1 cellular context compared by ENCODE assay signal in genomic region chr6:170094686-170095272, GRCh38.
TF ChIP-seq lines count a peak whose summit lies in the region.

No MANE protein-coding gene starts in this region.

TF ChIP-seq in HepG2, 621 proteins besides CTCF, POLR2A, EP300 and RAD21 (continued from another document):
- TF ChIP-seq ZNF275 (CRISPR knock-in tag; IDR thresholded peaks at IDR 0.05; ENCODE audit: borderline replicate concordance) (no peak), ZBTB3 (CRISPR knock-in tag; IDR thresholded peaks at IDR 0.05; ENCODE audit: borderline replicate concordance, low read depth) (no peak), ZNF549 (CRISPR knock-in tag; IDR thresholded peaks at IDR 0.05) (no peak), ZNF792 (CRISPR knock-in tag; IDR thresholded peaks at IDR 0.05) (no peak), ISX (CRISPR knock-in tag; conservative IDR thresholded peaks at IDR 0.05) (no peak), ZMYM2 (CRISPR knock-in tag; IDR thresholded peaks at IDR 0.05) (no peak), ZNF777 (CRISPR knock-in tag; IDR thresholded peaks at IDR 0.05) (no peak), SRSF9 (IDR thresholded peaks at IDR 0.05; ENCODE audit: borderline replicate concordance, insufficient read depth, low read depth, low read length, poor library complexity, severe bottlenecking) (no peak)
- TF ChIP-seq, protein P1, sequence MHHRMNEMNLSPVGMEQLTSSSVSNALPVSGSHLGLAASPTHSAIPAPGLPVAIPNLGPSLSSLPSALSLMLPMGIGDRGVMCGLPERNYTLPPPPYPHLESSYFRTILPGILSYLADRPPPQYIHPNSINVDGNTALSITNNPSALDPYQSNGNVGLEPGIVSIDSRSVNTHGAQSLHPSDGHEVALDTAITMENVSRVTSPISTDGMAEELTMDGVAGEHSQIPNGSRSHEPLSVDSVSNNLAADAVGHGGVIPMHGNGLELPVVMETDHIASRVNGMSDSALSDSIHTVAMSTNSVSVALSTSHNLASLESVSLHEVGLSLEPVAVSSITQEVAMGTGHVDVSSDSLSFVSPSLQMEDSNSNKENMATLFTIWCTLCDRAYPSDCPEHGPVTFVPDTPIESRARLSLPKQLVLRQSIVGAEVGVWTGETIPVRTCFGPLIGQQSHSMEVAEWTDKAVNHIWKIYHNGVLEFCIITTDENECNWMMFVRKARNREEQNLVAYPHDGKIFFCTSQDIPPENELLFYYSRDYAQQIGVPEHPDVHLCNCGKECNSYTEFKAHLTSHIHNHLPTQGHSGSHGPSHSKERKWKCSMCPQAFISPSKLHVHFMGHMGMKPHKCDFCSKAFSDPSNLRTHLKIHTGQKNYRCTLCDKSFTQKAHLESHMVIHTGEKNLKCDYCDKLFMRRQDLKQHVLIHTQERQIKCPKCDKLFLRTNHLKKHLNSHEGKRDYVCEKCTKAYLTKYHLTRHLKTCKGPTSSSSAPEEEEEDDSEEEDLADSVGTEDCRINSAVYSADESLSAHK (CRISPR knock-in tag; IDR thresholded peaks at IDR 0.05; ENCODE audit: borderline replicate concordance): no peak
